In genomic region chr18:73646772-73647171, GRCh38 we compare ENCODE assay signal across 22 cellular contexts.
DNase-seq lines count a peak whose midpoint lies in the region; ATAC-seq, FAIRE-seq and TF ChIP-seq lines count a peak whose summit lies in the region.
"Had no signal": no experiment of that assay in that cellular context is flagged by ENCODE, and none has a peak within 500 bp of the region (broad histone marks: within the 10 kb centered on the region; RNA-seq: fewer than 3 reads in every experiment).

No MANE protein-coding gene starts in this region.

- H3K4me1 ChIP-seq in right cardiac atrium (ENCODE audit: control insufficient read depth, insufficient read depth, low read length), result no peaks in the 10 kb centered on the region
- H3K4me1 ChIP-seq in HepG2 (ENCODE audit: insufficient read depth, low read length), result no peaks in the 10 kb centered on the region
- H3K4me1 ChIP-seq: sigmoid colon had no signal

- POLR2A ChIA-PET in HepG2 (lab: Yijun Ruan, JAX), result no interaction called here

- 59% methylated on average over 3 of the region's 3 CpGs for WGBS in right cardiac atrium
- 0% methylated on average over 3 of the region's 3 CpGs for WGBS in HepG2 (ENCODE audit: low lambda C conversion rate)

- CTCF ChIA-PET in HepG2 (lab: Yijun Ruan, JAX; ENCODE audit: low intra/inter-chr PET ratio, low total read pairs), result no interaction called here

- peak; percentile 79 for DNase-seq in HT1080 (ENCODE audit: low read depth)
- peak; percentile 21 for DNase-seq in amniotic epithelial cell (ENCODE audit: low read depth)
- peak; percentile 86 for DNase-seq in fibroblast of the aortic adventitia (ENCODE audit: low read depth)
- DNase-seq in stromal cell of bone marrow (ENCODE audit: low read depth), result peak; percentile 31
- DNase-seq in right cardiac atrium, result no peak
- no peak for DNase-seq in HepG2 (ENCODE audit: low spot score)
- no peak for DNase-seq in erythroblast (lab: John Stamatoyannopoulos, UW)
- DNase-seq in left colon, result no peak
- DNase-seq: activated CD4-positive, alpha-beta T cell treated with anti-CD3 and anti-CD28 coated beads for 1 hour; activated naive CD4-positive, alpha-beta T cell; CD8-positive, alpha-beta T cell; immature natural killer cell; mucosa of descending colon; NCI-H2029; NCI-H69; nucleus accumbens; RPMI8226; sigmoid colon; stimulated activated CD4-positive, alpha-beta T cell treated with anti-CD3 and anti-CD28 coated beads, Interleukin-4, amount 100 ng/mL, for 4 hours; T-helper 2 cell; trophoblast cell had no signal

- H3K9ac ChIP-seq in HepG2 (ENCODE audit: insufficient read depth, low read depth, low read length), result no peak overlapping the region

- no peak overlapping the region for H3K27ac ChIP-seq in right cardiac atrium (ENCODE audit: low read length)
- no peak overlapping the region for H3K27ac ChIP-seq in HepG2 (ENCODE audit: extremely low read length, insufficient read depth, low read length)
- H3K27ac ChIP-seq: sigmoid colon had no signal

- H3K36me3 ChIP-seq in HepG2 (replicated peaks in 1 of 2; ENCODE audit: control insufficient read depth in 1 of 2, insufficient read depth in 2 of 2, low read length in 2 of 2), result no peaks in the 10 kb centered on the region
- H3K36me3 ChIP-seq: sigmoid colon had no signal

- no peaks in the 10 kb centered on the region for H3K79me2 ChIP-seq in HepG2 (ENCODE audit: insufficient read depth, low read length)

- BruUV-seq in HepG2 (replicated peaks; lab: Mats Ljungman, UMichigan), result no TSS peak

- H2AFZ ChIP-seq in HepG2 (ENCODE audit: low read length), result no peak overlapping the region

- H3K4me2 ChIP-seq in HepG2 (ENCODE audit: low read depth, low read length), result no peak overlapping the region

- TF ChIP-seq CTCF in fibroblast of the aortic adventitia (IDR thresholded peaks at IDR 0.05; ENCODE audit: insufficient read depth, low read length) (no peak), HepG2 (CRISPR knock-in tag; IDR thresholded peaks at IDR 0.05) (no peak)

- FAIRE-seq in HepG2 (lab: Jason Lieb, UNC), result no peak
- FAIRE-seq: H54 had no signal

- TF ChIP-seq EP300 in HepG2 (IDR thresholded peaks at IDR 0.05; ENCODE audit: low read depth in 2 of 2, low read length in 2 of 2) (no peak), HepG2 (CRISPR knock-in tag; IDR thresholded peaks at IDR 0.05; ENCODE audit: borderline replicate concordance) (no peak)

- H4K20me1 ChIP-seq in HepG2 (ENCODE audit: insufficient read depth, low read length), result no peaks in the 10 kb centered on the region

- H3K27me3 ChIP-seq in right cardiac atrium (ENCODE audit: control insufficient read depth, insufficient read depth), result no peaks in the 10 kb centered on the region
- H3K27me3 ChIP-seq in HepG2 (ENCODE audit: control insufficient read depth in 1 of 2, insufficient read depth in 2 of 2, low read length in 2 of 2), result no peaks in the 10 kb centered on the region
- H3K27me3 ChIP-seq: sigmoid colon had no signal

- in situ Hi-C loops in HepG2 (cut with HindIII; ENCODE audit: extremely low pct_ligation_motif_present, low pct_unique_long_range_greater_than_20kb), result no loop called here

- H3K9me3 ChIP-seq in right cardiac atrium (ENCODE audit: control insufficient read depth, low read length), result no peaks in the 10 kb centered on the region
- H3K9me3 ChIP-seq in HepG2 (ENCODE audit: low read length), result no peaks in the 10 kb centered on the region
- H3K9me3 ChIP-seq: mucosa of descending colon, sigmoid colon had no signal

- intact Hi-C loops in right cardiac atrium (cut with DNase I), result no loop called here
- intact Hi-C loops in HepG2 (cut with micrococcal nuclease; ENCODE audit: unreplicated experiment), result no loop called here
- intact Hi-C loops in left colon (cut with DNase I, micrococcal nuclease), result no loop called here

- H3K4me3 ChIP-seq in fibroblast of the aortic adventitia (ENCODE audit: low read depth, low read length), result no peak overlapping the region
- H3K4me3 ChIP-seq in right cardiac atrium (ENCODE audit: low read length), result no peak overlapping the region
- H3K4me3 ChIP-seq in HepG2 (replicated peaks in 1 of 3; ENCODE audit: insufficient read depth in 1 of 3, low read depth in 2 of 3, low read length in 3 of 3), result no peak overlapping the region
- H3K4me3 ChIP-seq: mucosa of descending colon, sigmoid colon had no signal

- no peak for ATAC-seq in right cardiac atrium
- no peak for ATAC-seq in HepG2
- no peak for ATAC-seq in left colon
- ATAC-seq: CD8-positive, alpha-beta T cell; mucosa of descending colon had no signal

- no peak for TF ChIP-seq POLR2A in HepG2 (IDR thresholded peaks at IDR 0.05; ENCODE audit: insufficient read depth in 1 of 2, low read depth in 2 of 2, low read length in 2 of 2)
- no peak for TF ChIP-seq POLR2A in erythroblast (IDR thresholded peaks at IDR 0.05; ENCODE audit: low read length)

- TF ChIP-seq RAD21 in HepG2 (CRISPR knock-in tag; IDR thresholded peaks at IDR 0.05), result no peak

TF ChIP-seq in HepG2, 621 proteins besides CTCF, POLR2A, EP300 and RAD21 (continues in another document):
- TF ChIP-seq ZFP37 (CRISPR knock-in tag; IDR thresholded peaks at IDR 0.05; ENCODE audit: borderline replicate concordance) (no peak), ZBTB26 (CRISPR knock-in tag; IDR thresholded peaks at IDR 0.05; ENCODE audit: borderline replicate concordance) (no peak), TGIF2 (CRISPR knock-in tag; IDR thresholded peaks at IDR 0.05) (no peak), MTF1 (CRISPR knock-in tag; IDR thresholded peaks at IDR 0.05) (no peak), BRD4 (CRISPR knock-in tag; IDR thresholded peaks at IDR 0.05) (no peak)
- TF ChIP-seq, protein P1, sequence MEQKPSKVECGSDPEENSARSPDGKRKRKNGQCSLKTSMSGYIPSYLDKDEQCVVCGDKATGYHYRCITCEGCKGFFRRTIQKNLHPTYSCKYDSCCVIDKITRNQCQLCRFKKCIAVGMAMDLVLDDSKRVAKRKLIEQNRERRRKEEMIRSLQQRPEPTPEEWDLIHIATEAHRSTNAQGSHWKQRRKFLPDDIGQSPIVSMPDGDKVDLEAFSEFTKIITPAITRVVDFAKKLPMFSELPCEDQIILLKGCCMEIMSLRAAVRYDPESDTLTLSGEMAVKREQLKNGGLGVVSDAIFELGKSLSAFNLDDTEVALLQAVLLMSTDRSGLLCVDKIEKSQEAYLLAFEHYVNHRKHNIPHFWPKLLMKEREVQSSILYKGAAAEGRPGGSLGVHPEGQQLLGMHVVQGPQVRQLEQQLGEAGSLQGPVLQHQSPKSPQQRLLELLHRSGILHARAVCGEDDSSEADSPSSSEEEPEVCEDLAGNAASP (CRISPR knock-in tag; IDR thresholded peaks at IDR 0.05; ENCODE audit: borderline replicate concordance), result no peak
- TF ChIP-seq, protein P2, sequence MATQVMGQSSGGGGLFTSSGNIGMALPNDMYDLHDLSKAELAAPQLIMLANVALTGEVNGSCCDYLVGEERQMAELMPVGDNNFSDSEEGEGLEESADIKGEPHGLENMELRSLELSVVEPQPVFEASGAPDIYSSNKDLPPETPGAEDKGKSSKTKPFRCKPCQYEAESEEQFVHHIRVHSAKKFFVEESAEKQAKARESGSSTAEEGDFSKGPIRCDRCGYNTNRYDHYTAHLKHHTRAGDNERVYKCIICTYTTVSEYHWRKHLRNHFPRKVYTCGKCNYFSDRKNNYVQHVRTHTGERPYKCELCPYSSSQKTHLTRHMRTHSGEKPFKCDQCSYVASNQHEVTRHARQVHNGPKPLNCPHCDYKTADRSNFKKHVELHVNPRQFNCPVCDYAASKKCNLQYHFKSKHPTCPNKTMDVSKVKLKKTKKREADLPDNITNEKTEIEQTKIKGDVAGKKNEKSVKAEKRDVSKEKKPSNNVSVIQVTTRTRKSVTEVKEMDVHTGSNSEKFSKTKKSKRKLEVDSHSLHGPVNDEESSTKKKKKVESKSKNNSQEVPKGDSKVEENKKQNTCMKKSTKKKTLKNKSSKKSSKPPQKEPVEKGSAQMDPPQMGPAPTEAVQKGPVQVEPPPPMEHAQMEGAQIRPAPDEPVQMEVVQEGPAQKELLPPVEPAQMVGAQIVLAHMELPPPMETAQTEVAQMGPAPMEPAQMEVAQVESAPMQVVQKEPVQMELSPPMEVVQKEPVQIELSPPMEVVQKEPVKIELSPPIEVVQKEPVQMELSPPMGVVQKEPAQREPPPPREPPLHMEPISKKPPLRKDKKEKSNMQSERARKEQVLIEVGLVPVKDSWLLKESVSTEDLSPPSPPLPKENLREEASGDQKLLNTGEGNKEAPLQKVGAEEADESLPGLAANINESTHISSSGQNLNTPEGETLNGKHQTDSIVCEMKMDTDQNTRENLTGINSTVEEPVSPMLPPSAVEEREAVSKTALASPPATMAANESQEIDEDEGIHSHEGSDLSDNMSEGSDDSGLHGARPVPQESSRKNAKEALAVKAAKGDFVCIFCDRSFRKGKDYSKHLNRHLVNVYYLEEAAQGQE (IDR thresholded peaks at IDR 0.05; ENCODE audit: borderline replicate concordance in 1 of 2, low read depth in 1 of 2, low read length in 2 of 2), result no peak

Comparison
In these comparisons a context has a peak if more than half of its experiments do, and no peak if none do; other contexts are left out.
1. DNase-seq: peak in HT1080 (single experiment), amniotic epithelial cell (single experiment), fibroblast of the aortic adventitia (single experiment) and stromal cell of bone marrow (single experiment); none in right cardiac atrium (0 of 3), HepG2 (single experiment), erythroblast (0 of 2) and left colon (0 of 2).